Comparison of ENCODE assay signal across 26 cellular contexts in genomic region chr5:91941590-91941989, GRCh38.
"Had no signal": no experiment of that assay in that cellular context is flagged by ENCODE, and none has a peak within 500 bp of the region (broad histone marks: within the 10 kb centered on the region; RNA-seq: fewer than 3 reads in every experiment).

No MANE protein-coding gene starts in this region.

- H3K36me3 ChIP-seq: esophagus muscularis mucosa, gastroesophageal sphincter, left ventricle myocardium inferior, pancreas, spleen, tibial artery, upper lobe of left lung, uterus had no signal

- DNase-seq: effector memory CD8-positive, alpha-beta T cell; glutamatergic neuron; immature natural killer cell; left ventricle myocardium inferior; mucosa of descending colon; naive thymus-derived CD8-positive, alpha-beta T cell; nucleus accumbens; pancreas; psoas muscle; retina; spleen; stimulated activated CD4-positive, alpha-beta T cell treated with anti-CD3 and anti-CD28 coated beads, Interleukin-15, amount 100 ng/mL, for 24 hours; stimulated activated CD4-positive, alpha-beta T cell treated with anti-CD3 and anti-CD28 coated beads, Interleukin-1b, Interleukin-23, amount 100 ng/mL, for 48 hours; stimulated activated CD4-positive, alpha-beta T cell treated with anti-CD3 and anti-CD28 coated beads, Interleukin-4, amount 100 ng/mL, for 24 hours; tibial artery; upper lobe of left lung; uterus had no signal

- H3K4me1 ChIP-seq: esophagus muscularis mucosa, gastroesophageal sphincter, left ventricle myocardium inferior, pancreas, psoas muscle, spleen, tibial artery, upper lobe of left lung, uterus had no signal

- H3K4me1 Mint-ChIP-seq: immature natural killer cell; naive thymus-derived CD8-positive, alpha-beta T cell; neural crest cell; stimulated activated memory B cell treated with anti-CD40 and anti-IgM and Interleukin-4, amounts not matched to agents 10 μg/mL and 1 μg/mL and 100 μg/mL, for 72 hours had no signal

- H3K4me3 Mint-ChIP-seq: dendritic cell treated with granulocyte-macrophage colony-stimulating factor and Interleukin-4, amounts not matched to agents 40 ng/mL and 50 ng/mL, for 4 days; effector memory CD8-positive, alpha-beta T cell; immature natural killer cell; naive thymus-derived CD8-positive, alpha-beta T cell; neural crest cell; stimulated activated memory B cell treated with anti-CD40 and anti-IgM and Interleukin-4, amounts not matched to agents 10 μg/mL and 1 μg/mL and 100 μg/mL, for 72 hours; stimulated activated naive CD8-positive, alpha-beta T cell treated with anti-CD3 and anti-CD28 coated beads, Interleukin-15, Interleukin-2, amounts not matched to agents 100 ng/mL and 50 ng/mL, for 24 hours had no signal

- H3K27ac ChIP-seq: epithelial cell of prostate, esophagus muscularis mucosa, gastroesophageal sphincter, left ventricle myocardium inferior, pancreas, psoas muscle, spleen, tibial artery, upper lobe of left lung, uterus had no signal

- H3K27ac Mint-ChIP-seq: dendritic cell treated with granulocyte-macrophage colony-stimulating factor and Interleukin-4, amounts not matched to agents 40 ng/mL and 50 ng/mL, for 4 days; effector memory CD8-positive, alpha-beta T cell; immature natural killer cell; naive thymus-derived CD8-positive, alpha-beta T cell; stimulated activated memory B cell treated with anti-CD40 and anti-IgM and Interleukin-4, amounts not matched to agents 10 μg/mL and 1 μg/mL and 100 μg/mL, for 72 hours; stimulated activated naive CD8-positive, alpha-beta T cell treated with anti-CD3 and anti-CD28 coated beads, Interleukin-15, Interleukin-2, amounts not matched to agents 100 ng/mL and 50 ng/mL, for 24 hours had no signal

- H3K9me3 Mint-ChIP-seq: dendritic cell treated with granulocyte-macrophage colony-stimulating factor and Interleukin-4, amounts not matched to agents 40 ng/mL and 50 ng/mL, for 4 days; stimulated activated memory B cell treated with anti-CD40 and anti-IgM and Interleukin-4, amounts not matched to agents 10 μg/mL and 1 μg/mL and 100 μg/mL, for 72 hours; stimulated activated naive CD8-positive, alpha-beta T cell treated with anti-CD3 and anti-CD28 coated beads, Interleukin-15, Interleukin-2, amounts not matched to agents 100 ng/mL and 50 ng/mL, for 24 hours had no signal

- H3K27me3 Mint-ChIP-seq: dendritic cell treated with granulocyte-macrophage colony-stimulating factor and Interleukin-4, amounts not matched to agents 40 ng/mL and 50 ng/mL, for 4 days; effector memory CD8-positive, alpha-beta T cell; stimulated activated memory B cell treated with anti-CD40 and anti-IgM and Interleukin-4, amounts not matched to agents 10 μg/mL and 1 μg/mL and 100 μg/mL, for 72 hours; stimulated activated naive CD8-positive, alpha-beta T cell treated with anti-CD3 and anti-CD28 coated beads, Interleukin-15, Interleukin-2, amounts not matched to agents 100 ng/mL and 50 ng/mL, for 24 hours had no signal

- ATAC-seq: effector memory CD8-positive, alpha-beta T cell; gastroesophageal sphincter; mucosa of descending colon; naive thymus-derived CD8-positive, alpha-beta T cell; pancreas; psoas muscle; sciatic nerve; stimulated activated memory B cell treated with anti-CD40 and anti-IgM and Interleukin-4, amounts not matched to agents 10 μg/mL and 1 μg/mL and 100 μg/mL, for 72 hours had no signal

- H3K4me3 ChIP-seq: esophagus muscularis mucosa, gastroesophageal sphincter, left ventricle myocardium inferior, lung, mucosa of descending colon, pancreas, psoas muscle, spleen, tibial artery, upper lobe of left lung, uterus had no signal

- H3K27me3 ChIP-seq: esophagus muscularis mucosa, gastroesophageal sphincter, pancreas, spleen, tibial artery, upper lobe of left lung, uterus had no signal

- H3K36me3 Mint-ChIP-seq: immature natural killer cell; naive thymus-derived CD8-positive, alpha-beta T cell; stimulated activated memory B cell treated with anti-CD40 and anti-IgM and Interleukin-4, amounts not matched to agents 10 μg/mL and 1 μg/mL and 100 μg/mL, for 72 hours had no signal
